Comparison of ENCODE assay signal across 9 cellular contexts in the genomic region with DNA sequence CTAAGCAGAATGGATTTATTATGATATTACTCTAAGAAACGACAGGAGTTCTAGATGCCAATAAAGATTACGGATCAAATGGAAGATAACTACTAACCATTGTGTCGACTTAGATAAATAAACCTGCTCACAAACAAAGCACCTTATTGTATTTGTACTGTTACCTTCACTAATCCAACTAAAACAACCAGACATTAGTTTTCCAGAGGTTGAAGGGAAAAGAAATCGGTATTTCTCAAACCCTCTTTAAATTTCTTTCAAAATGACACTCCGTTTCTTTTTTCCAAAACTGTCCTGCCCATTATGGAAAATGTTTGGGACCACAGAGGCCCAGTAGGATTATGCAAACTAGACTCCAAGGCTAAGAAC. TPM values are rescaled to one million over a fixed set of nuclear protein-coding genes. Genes with fewer than 3 reads are reported as not detected.
DNase-seq lines count a peak whose midpoint lies in the region; ATAC-seq and TF ChIP-seq lines count a peak whose summit lies in the region.
"Had no signal": no experiment of that assay in that cellular context is flagged by ENCODE, and none has a peak within 500 bp of the region (broad histone marks: within the 10 kb centered on the region; RNA-seq: fewer than 3 reads in every experiment).

No MANE protein-coding gene starts in this region.

- H3K4me1 ChIP-seq in lower lobe of right lung (peaks cover 39% of the 10 kb centered on the region), suprapubic skin (peaks cover 35% of the 10 kb centered on the region), ascending aorta (peaks cover 3 to 8% of the 10 kb centered on the region in 2 donors)

- 68% methylated on average over 5 of the region's 5 CpGs for WGBS in suprapubic skin

- no peak for TF ChIP-seq POLR2A in suprapubic skin (IDR thresholded peaks at IDR 0.05)

- H3K4me3 ChIP-seq in lower lobe of right lung (peak overlapping the region; percentile 86), suprapubic skin (peak overlapping the region; percentile 82), ascending aorta (peak overlapping the region in 1 of 2 donors; percentile 89)

- H3K9me3 ChIP-seq in lower lobe of right lung (no peaks in the 10 kb centered on the region), suprapubic skin (no peaks in the 10 kb centered on the region), ascending aorta (no peaks in the 10 kb centered on the region)

- DNase-seq in activated T-cell treated with anti-CD3 and anti-CD28 coated beads, Interleukin-2, amount 50 U/mL, for 72 hours = no peak
- DNase-seq in activated T-cell treated with anti-CD3 and anti-CD28 coated beads for 4 hours (no peak), lower lobe of right lung (no peak), suprapubic skin (ENCODE audit: low spot score in 2 of 2) (no peak), NCI-H446 treated with DMSO at 0.1 percent for 48 hours (lab: John Stamatoyannopoulos, UW) (no peak), ascending aorta (ENCODE audit: low spot score in 2 of 2) (no peak)
- no peak for DNase-seq in central memory CD4-positive, alpha-beta T cell
- DNase-seq: occipital lobe had no signal

- TF ChIP-seq CTCF in lower lobe of right lung (IDR thresholded peaks at IDR 0.05) (no peak), suprapubic skin (IDR thresholded peaks at IDR 0.05) (no peak), ascending aorta (IDR thresholded peaks at IDR 0.05) (no peak)

- peaks cover 60% of the 10 kb centered on the region for H3K4me1 Mint-ChIP-seq in activated T-cell treated with anti-CD3 and anti-CD28 coated beads, Interleukin-2, amount 50 U/mL, for 72 hours (ENCODE audit: low read depth)
- peaks cover 63% of the 10 kb centered on the region for H3K4me1 Mint-ChIP-seq in activated naive CD8-positive, alpha-beta T cell (ENCODE audit: low read depth)

- H3K27me3 Mint-ChIP-seq in activated T-cell treated with anti-CD3 and anti-CD28 coated beads, Interleukin-2, amount 50 U/mL, for 72 hours (ENCODE audit: low read depth) = no peaks in the 10 kb centered on the region
- no peaks in the 10 kb centered on the region for H3K27me3 Mint-ChIP-seq in activated naive CD8-positive, alpha-beta T cell

- H3K36me3 ChIP-seq in lower lobe of right lung = no peaks in the 10 kb centered on the region
- H3K36me3 ChIP-seq in suprapubic skin = no peaks in the 10 kb centered on the region
- H3K36me3 ChIP-seq in ascending aorta = no peaks in the 10 kb centered on the region

- no peak for TF ChIP-seq EP300 in suprapubic skin (IDR thresholded peaks at IDR 0.05)

- no peak for ATAC-seq in activated T-cell treated with anti-CD3 and anti-CD28 coated beads, Interleukin-2, amount 50 U/mL, for 72 hours (replicated peaks in 1 of 2)
- ATAC-seq in lower lobe of right lung = no peak

- H3K27me3 ChIP-seq in lower lobe of right lung (ENCODE audit: low read depth) = no peaks in the 10 kb centered on the region
- H3K27me3 ChIP-seq in suprapubic skin = no peaks in the 10 kb centered on the region
- H3K27me3 ChIP-seq in ascending aorta = no peaks in the 10 kb centered on the region

- peak overlapping the region; percentile 18 for H3K27ac ChIP-seq in lower lobe of right lung
- H3K27ac ChIP-seq in suprapubic skin = no peak overlapping the region
- peak overlapping the region in 1 of 2 donors; percentile 91 for H3K27ac ChIP-seq in ascending aorta

- peaks cover 11 to 17% of the 10 kb centered on the region in 2 donors for H3K36me3 Mint-ChIP-seq in activated T-cell treated with anti-CD3 and anti-CD28 coated beads, Interleukin-2, amount 50 U/mL, for 72 hours (ENCODE audit: insufficient read depth in 2 of 2)
- peaks cover 4% of the 10 kb centered on the region for H3K36me3 Mint-ChIP-seq in activated naive CD8-positive, alpha-beta T cell

- H3K9me3 Mint-ChIP-seq in activated T-cell treated with anti-CD3 and anti-CD28 coated beads, Interleukin-2, amount 50 U/mL, for 72 hours = no peaks in the 10 kb centered on the region
- H3K9me3 Mint-ChIP-seq in activated naive CD8-positive, alpha-beta T cell (ENCODE audit: low read depth) = no peaks in the 10 kb centered on the region

- intact Hi-C loops in lower lobe of right lung (cut with DNase I) = no loop called here
- intact Hi-C loops in ascending aorta (cut with DNase I) = no loop called here

- H3K27ac Mint-ChIP-seq in activated T-cell treated with anti-CD3 and anti-CD28 coated beads, Interleukin-2, amount 50 U/mL, for 72 hours = no peak overlapping the region
- H3K27ac Mint-ChIP-seq in activated naive CD8-positive, alpha-beta T cell = peak overlapping the region; percentile 84

- H3K4me3 Mint-ChIP-seq in activated T-cell treated with anti-CD3 and anti-CD28 coated beads, Interleukin-2, amount 50 U/mL, for 72 hours = peak overlapping the region; percentile 97
- H3K4me3 Mint-ChIP-seq in activated naive CD8-positive, alpha-beta T cell = peak overlapping the region; percentile 96

RNA-seq across cellular contexts. Expression of a gene that starts 2.8 kb away (rescaled TPM):
- 10 to 100 TPM; 40.0 to 47.5 TPM for total RNA-seq in activated T-cell treated with anti-CD3 and anti-CD28 coated beads, Interleukin-2, amount 50 U/mL, for 72 hours
- total RNA-seq in lower lobe of right lung (18.0 TPM), suprapubic skin (10 to 100 TPM; 10.8 to 17.5 (median 12.4) TPM), ascending aorta (16.8 TPM)
